2 cellular contexts compared by ENCODE assay signal in the genomic region with DNA sequence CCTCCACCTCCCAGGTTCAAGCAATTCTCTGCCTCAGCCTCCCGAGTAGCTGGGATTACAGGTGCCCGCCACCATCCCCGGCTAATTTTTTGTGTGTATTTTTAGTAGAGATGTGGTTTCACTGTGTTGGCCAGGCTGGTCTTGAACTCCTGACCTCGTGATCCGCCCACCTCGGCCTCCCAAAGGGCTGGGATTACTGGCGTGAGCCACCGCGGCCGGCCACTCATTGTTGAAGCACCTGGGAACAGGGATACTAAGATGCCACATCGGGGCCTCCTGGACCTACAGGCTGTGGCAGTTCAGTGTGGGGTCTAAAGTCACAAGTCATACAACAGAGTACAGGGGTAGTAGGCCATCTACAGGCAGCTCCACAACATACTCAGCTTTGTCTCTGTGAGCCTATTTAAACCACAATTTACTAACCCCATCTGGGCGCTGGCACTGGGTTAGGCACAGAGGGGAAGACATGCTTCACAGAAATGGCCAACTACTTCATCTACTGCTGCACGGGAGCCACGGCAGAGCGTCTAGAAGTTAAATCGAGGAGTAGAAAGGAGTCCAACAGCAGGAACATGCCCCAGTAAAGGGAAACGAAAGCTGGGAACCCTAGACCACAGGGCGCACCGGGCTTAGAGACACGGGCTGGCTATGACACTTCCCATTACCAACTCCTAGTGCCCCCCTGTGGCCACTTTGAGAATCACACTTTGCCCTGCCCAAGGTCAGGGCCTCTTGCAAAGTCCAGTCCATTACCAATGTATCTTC.
TF ChIP-seq lines count a peak whose summit lies in the region.

No MANE protein-coding gene starts in this region.

TF ChIP-seq in Ishikawa, 13 proteins besides CTCF, POLR2A, EP300 and RAD21 (continued from another document):
- no peak for TF ChIP-seq EGR1 (IDR thresholded peaks at IDR 0.05)
- no peak for TF ChIP-seq YY1 (IDR thresholded peaks at IDR 0.05; ENCODE audit: low read depth)
- TF ChIP-seq CEBPB (IDR thresholded peaks at IDR 0.05): no peak
- TF ChIP-seq, protein P1, sequence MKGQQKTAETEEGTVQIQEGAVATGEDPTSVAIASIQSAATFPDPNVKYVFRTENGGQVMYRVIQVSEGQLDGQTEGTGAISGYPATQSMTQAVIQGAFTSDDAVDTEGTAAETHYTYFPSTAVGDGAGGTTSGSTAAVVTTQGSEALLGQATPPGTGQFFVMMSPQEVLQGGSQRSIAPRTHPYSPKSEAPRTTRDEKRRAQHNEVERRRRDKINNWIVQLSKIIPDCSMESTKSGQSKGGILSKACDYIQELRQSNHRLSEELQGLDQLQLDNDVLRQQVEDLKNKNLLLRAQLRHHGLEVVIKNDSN (IDR thresholded peaks at IDR 0.05): no peak
- TF ChIP-seq FOXM1 (IDR thresholded peaks at IDR 0.05; ENCODE audit: borderline replicate concordance, low read depth): no peak
- TF ChIP-seq ZBTB7A (IDR thresholded peaks at IDR 0.05; ENCODE audit: low read depth): no peak
- no peak for TF ChIP-seq TAF1 (IDR thresholded peaks at IDR 0.05; ENCODE audit: low read depth)
- TF ChIP-seq, protein P2, sequence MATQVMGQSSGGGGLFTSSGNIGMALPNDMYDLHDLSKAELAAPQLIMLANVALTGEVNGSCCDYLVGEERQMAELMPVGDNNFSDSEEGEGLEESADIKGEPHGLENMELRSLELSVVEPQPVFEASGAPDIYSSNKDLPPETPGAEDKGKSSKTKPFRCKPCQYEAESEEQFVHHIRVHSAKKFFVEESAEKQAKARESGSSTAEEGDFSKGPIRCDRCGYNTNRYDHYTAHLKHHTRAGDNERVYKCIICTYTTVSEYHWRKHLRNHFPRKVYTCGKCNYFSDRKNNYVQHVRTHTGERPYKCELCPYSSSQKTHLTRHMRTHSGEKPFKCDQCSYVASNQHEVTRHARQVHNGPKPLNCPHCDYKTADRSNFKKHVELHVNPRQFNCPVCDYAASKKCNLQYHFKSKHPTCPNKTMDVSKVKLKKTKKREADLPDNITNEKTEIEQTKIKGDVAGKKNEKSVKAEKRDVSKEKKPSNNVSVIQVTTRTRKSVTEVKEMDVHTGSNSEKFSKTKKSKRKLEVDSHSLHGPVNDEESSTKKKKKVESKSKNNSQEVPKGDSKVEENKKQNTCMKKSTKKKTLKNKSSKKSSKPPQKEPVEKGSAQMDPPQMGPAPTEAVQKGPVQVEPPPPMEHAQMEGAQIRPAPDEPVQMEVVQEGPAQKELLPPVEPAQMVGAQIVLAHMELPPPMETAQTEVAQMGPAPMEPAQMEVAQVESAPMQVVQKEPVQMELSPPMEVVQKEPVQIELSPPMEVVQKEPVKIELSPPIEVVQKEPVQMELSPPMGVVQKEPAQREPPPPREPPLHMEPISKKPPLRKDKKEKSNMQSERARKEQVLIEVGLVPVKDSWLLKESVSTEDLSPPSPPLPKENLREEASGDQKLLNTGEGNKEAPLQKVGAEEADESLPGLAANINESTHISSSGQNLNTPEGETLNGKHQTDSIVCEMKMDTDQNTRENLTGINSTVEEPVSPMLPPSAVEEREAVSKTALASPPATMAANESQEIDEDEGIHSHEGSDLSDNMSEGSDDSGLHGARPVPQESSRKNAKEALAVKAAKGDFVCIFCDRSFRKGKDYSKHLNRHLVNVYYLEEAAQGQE (IDR thresholded peaks at IDR 0.05; ENCODE audit: low read depth): no peak
- TF ChIP-seq TEAD4 (IDR thresholded peaks at IDR 0.05): no peak
- TF ChIP-seq TCF12 (IDR thresholded peaks at IDR 0.05; ENCODE audit: low read depth): no peak
- no peak for TF ChIP-seq NFIC (IDR thresholded peaks at IDR 0.05)

TF ChIP-seq in neural cell, 6 proteins besides CTCF, POLR2A, EP300 and RAD21 (continued from another document):
- TF ChIP-seq MXI1 (conservative IDR thresholded peaks at IDR 0.05; ENCODE audit: poor library complexity, severe bottlenecking) (peak; percentile 29), SMC3 (conservative IDR thresholded peaks at IDR 0.05; ENCODE audit: poor library complexity) (peak; percentile 77)
- TF ChIP-seq, protein P2 (IDR thresholded peaks at IDR 0.05; ENCODE audit: borderline replicate concordance): no peak
TF ChIP-seq in neural cell: peak in this region for 3.
